Comparison of ENCODE assay signal across 24 cellular contexts in the genomic region with DNA sequence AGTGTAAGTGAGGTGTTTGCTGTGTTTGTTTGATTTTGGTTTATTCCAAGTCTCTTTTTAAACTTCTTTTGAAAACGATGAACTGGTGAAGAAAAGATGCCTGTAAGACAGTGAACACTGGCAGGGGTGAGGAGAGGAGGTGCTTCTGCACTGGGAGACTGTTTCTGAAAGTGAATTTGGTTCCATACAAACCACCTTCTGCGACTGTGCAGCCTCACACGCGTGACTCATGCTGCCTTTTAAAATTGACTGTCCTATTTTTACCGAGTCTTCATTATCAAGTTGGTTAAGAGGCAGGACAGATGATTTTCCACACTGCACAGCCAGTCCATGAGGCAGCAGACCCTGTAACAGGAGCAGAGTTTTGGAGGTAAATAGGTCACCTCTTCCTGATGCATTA.
"Had no signal": no experiment of that assay in that cellular context is flagged by ENCODE, and none has a peak within 500 bp of the region (broad histone marks: within the 10 kb centered on the region; RNA-seq: fewer than 3 reads in every experiment).

No MANE protein-coding gene starts in this region.

- H3K4me2 ChIP-seq: hepatocyte had no signal

- ATAC-seq: gastrocnemius medialis; left cardiac atrium; left lung; mucosa of descending colon; stimulated activated memory B cell treated with anti-CD40 and anti-IgM and Interleukin-4, amounts not matched to agents 10 μg/mL and 1 μg/mL and 100 μg/mL, for 72 hours; stimulated activated naive CD8-positive, alpha-beta T cell treated with anti-CD3 and anti-CD28 coated beads, Interleukin-15, Interleukin-2, amounts not matched to agents 100 U/mL and 50 U/mL, for 24 hours had no signal

- H3K79me2 ChIP-seq: hepatocyte, parathyroid adenoma had no signal

- H3K9ac ChIP-seq: parathyroid adenoma had no signal

- DNase-seq: effector CD4-positive, alpha-beta T cell; foreskin fibroblast; gastrocnemius medialis; heart left ventricle; left cardiac atrium; left lung; mesenchymal stem cell; mucosa of descending colon; naive B cell; sigmoid colon; stimulated activated CD4-positive, alpha-beta T cell treated with anti-CD3 and anti-CD28 coated beads, Interleukin-2, amount 100 ng/mL, for 24 hours; stimulated activated CD4-positive, alpha-beta T cell treated with anti-CD3 and anti-CD28 coated beads, Interleukin-4, amount 100 ng/mL, for 4 hours; stimulated activated naive CD8-positive, alpha-beta T cell treated with anti-CD3 and anti-CD28 coated beads, Interleukin-15, Interleukin-2, amounts not matched to agents 100 U/mL and 50 U/mL, for 24 hours; substantia nigra; transverse colon; upper lobe of right lung had no signal

- H3K4me3 ChIP-seq: dorsolateral prefrontal cortex, gastrocnemius medialis, heart left ventricle, hepatocyte, left lung, mucosa of descending colon, right atrium auricular region, sigmoid colon, thoracic aorta, transverse colon, upper lobe of right lung, vagina had no signal

- H3K27ac ChIP-seq: dorsolateral prefrontal cortex, gastrocnemius medialis, heart left ventricle, hepatocyte, left lung, neutrophil, parathyroid adenoma, right atrium auricular region, sigmoid colon, thoracic aorta, transverse colon, upper lobe of right lung, vagina had no signal

- H3K36me3 ChIP-seq: gastrocnemius medialis, heart left ventricle, left lung, neutrophil, right atrium auricular region, sigmoid colon, thoracic aorta, transverse colon, upper lobe of right lung, vagina had no signal

- H2AFZ ChIP-seq: hepatocyte, parathyroid adenoma had no signal

- H3K27me3 ChIP-seq: dorsolateral prefrontal cortex, gastrocnemius medialis, heart left ventricle, hepatocyte, left lung, neutrophil, right atrium auricular region, sigmoid colon, transverse colon, upper lobe of right lung, vagina had no signal

- H3K4me1 ChIP-seq: gastrocnemius medialis, heart left ventricle, left lung, parathyroid adenoma, right atrium auricular region, sigmoid colon, transverse colon, upper lobe of right lung, vagina had no signal

- H3K9me3 ChIP-seq: gastrocnemius medialis, mucosa of descending colon, neutrophil, right atrium auricular region, sigmoid colon, thoracic aorta, transverse colon, upper lobe of right lung, vagina had no signal
